27 cellular contexts compared by ENCODE assay signal in the genomic region with DNA sequence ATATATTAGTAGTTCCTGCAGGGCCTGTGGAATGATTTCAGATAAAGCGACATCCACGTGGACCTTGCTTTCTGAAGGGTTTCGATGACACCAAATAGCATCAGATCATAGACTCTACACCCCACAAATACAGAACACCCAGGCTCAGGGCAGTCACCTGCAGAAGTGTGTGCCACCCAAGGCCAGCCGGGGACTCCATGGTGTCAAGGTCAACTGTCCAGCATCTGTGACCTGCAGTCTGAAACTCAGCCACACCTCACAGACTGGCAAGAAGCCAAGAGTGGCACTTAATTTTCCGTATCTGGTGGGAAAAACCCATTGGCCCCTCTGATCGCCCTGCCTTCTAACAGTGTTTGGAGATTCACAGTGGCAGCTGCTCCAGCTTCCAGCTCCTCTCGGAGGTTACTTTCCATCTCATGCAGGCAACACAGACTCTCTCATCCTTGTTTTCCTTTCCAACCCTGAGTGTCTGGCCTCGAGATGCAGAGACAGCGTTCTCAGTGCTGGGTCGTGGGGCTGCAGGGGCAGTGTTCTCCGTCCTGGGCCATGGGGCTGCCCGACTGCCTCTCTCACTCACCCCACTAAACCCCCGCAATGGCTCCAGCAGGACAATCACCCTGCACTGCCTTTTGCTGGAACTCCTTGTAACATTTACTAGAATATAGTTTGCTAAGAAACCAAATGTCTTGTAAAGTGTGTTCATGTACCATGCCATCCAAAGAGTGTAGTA.
"Had no signal": no experiment of that assay in that cellular context is flagged by ENCODE, and none has a peak within 500 bp of the region (broad histone marks: within the 10 kb centered on the region; RNA-seq: fewer than 3 reads in every experiment).

No MANE protein-coding gene starts in this region.

- H3K4me3 ChIP-seq: MG63, SJCRH30, SK-N-MC had no signal

- H3K27me3 ChIP-seq: MG63, SJCRH30 had no signal

- H3K4me1 ChIP-seq: SJCRH30 had no signal

- ATAC-seq: activated CD4-positive, alpha-beta T cell treated with anti-CD3 and anti-CD28 coated beads for 36 hours; activated CD8-positive, alpha-beta T cell treated with anti-CD3 and anti-CD28 coated beads, Interleukin-2, amount 10 ng/mL, durations not matched to agents 7 days and 5 days; activated naive CD8-positive, alpha-beta T cell treated with anti-CD3 and anti-CD28 coated beads, Interleukin-2, amount 50 U/mL, for 24 hours had no signal

- H3K36me3 ChIP-seq: MG63, SJCRH30 had no signal

- DNase-seq: activated CD4-positive, alpha-beta T cell treated with anti-CD3 and anti-CD28 coated beads for 36 hours; activated CD4-positive, alpha-beta T cell treated with anti-CD3 and anti-CD28 coated beads, Interleukin-2, amount 10 ng/mL, durations not matched to agents 7 days and 5 days; activated CD4-positive, alpha-beta T cell treated with anti-CD3 and anti-CD28 coated beads, Interleukin-2, amount 50 U/mL, for 48 hours; activated CD8-positive, alpha-beta T cell treated with anti-CD3 and anti-CD28 coated beads, Interleukin-2, amount 10 ng/mL, durations not matched to agents 7 days and 5 days; activated naive CD4-positive, alpha-beta T cell treated with anti-CD3 and anti-CD28 coated beads, Interleukin-2, amount 10 ng/mL, durations not matched to agents 7 days and 5 days; activated naive CD8-positive, alpha-beta T cell treated with anti-CD3 and anti-CD28 coated beads, Interleukin-2, amount 50 U/mL, for 24 hours; activated T-cell treated with anti-CD3 and anti-CD28 coated beads, Interleukin-2, amount 50 U/mL, for 24 hours; anterior cingulate cortex; caudate nucleus; Kasumi-1; KG1; MG63; NCI-H1048; NCI-H1105 treated with DMSO at 0.1 percent for 48 hours; NCI-H1436; NCI-H1694; NCI-H1930; NCI-H2081 treated with DMSO at 0.1 percent for 48 hours; NCI-H226; NCI-H446 treated with DMSO at 0.1 percent for 48 hours; NCI-H69; OCI-M1; SHP77; SJCRH30 had no signal

- H3K9me3 ChIP-seq: MG63, SJCRH30 had no signal

- H3K27ac ChIP-seq: SJCRH30, SK-N-MC had no signal

- FAIRE-seq: bronchial epithelial cell, TTC549 had no signal
